In genomic region chr19:16588089-16588823, GRCh38 we compare ENCODE assay signal across 1 cellular context.
TF ChIP-seq lines count a peak whose summit lies in the region.

No MANE protein-coding gene starts in this region.

TF ChIP-seq in WTC11, 78 proteins besides CTCF, POLR2A, EP300 and RAD21 (continued from another document):
- no peak for TF ChIP-seq TEAD4 (CRISPR knock-in tag; IDR thresholded peaks at IDR 0.05)
- no peak for TF ChIP-seq TCF7 (CRISPR knock-in tag; IDR thresholded peaks at IDR 0.05; ENCODE audit: low read depth)
- TF ChIP-seq OVOL2 (CRISPR knock-in tag; IDR thresholded peaks at IDR 0.05; ENCODE audit: borderline replicate concordance), result no peak
